ENCODE assay signal across 16 cellular contexts in the genomic region with DNA sequence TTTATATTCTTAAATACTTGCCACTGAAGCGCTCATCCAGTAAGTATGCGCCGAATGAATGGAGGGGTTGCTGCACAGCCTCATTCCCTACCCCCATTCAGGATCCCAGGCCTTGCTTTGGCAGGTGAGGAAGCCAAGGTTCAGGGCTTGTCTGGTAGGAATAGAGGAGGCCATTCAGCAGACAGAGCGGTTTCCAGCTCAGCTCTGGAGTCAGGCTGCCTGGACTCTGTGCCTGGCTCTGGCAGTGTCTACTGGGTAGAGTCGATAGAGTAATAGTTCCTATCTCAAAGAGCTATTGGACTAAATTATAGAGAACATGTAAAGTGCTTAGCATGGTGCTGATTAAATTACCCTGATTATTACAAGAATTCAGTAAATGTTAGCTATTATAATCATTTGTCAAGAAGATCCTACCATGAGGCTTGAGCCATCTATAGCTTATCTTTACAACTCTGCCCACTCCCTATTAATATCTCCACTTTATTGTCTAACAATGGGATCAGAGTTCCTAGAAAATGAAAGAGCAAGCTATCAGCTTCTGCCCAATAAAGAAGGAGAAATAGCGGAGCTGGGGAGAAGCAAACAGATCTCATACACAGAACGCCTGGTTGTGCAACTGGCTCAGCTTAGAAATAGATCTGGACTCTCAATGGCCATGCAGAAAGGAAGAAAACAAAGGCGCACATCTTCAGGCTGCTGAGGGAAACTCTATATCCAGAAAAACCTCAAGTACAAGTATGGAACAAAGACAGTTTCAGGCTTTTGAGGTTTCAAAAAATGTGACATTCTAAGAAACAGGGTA.
"Had no signal": no experiment of that assay in that cellular context is flagged by ENCODE, and none has a peak within 500 bp of the region (broad histone marks: within the 10 kb centered on the region; RNA-seq: fewer than 3 reads in every experiment).

No MANE protein-coding gene starts in this region.

- H3K27me3 Mint-ChIP-seq: activated naive CD4-positive, alpha-beta T cell treated with anti-CD3 and anti-CD28 coated beads, Interleukin-2, amount 50 U/mL, for 24 hours; central memory CD8-positive, alpha-beta T cell; naive B cell had no signal

- H3K27ac Mint-ChIP-seq: activated naive CD4-positive, alpha-beta T cell treated with anti-CD3 and anti-CD28 coated beads, Interleukin-2, amount 50 U/mL, for 24 hours; immature natural killer cell; naive B cell had no signal

- H3K4me3 Mint-ChIP-seq: activated CD8-positive, alpha-beta T cell treated with anti-CD3 and anti-CD28 coated beads for 36 hours; activated naive CD4-positive, alpha-beta T cell treated with anti-CD3 and anti-CD28 coated beads, Interleukin-2, amount 50 U/mL, for 24 hours; central memory CD8-positive, alpha-beta T cell; immature natural killer cell had no signal

- H3K27me3 ChIP-seq: body of pancreas, thyroid gland had no signal

- H3K27ac ChIP-seq: body of pancreas, lower lobe of right lung, parathyroid adenoma, skin epidermis, thyroid gland had no signal

- H3K4me1 ChIP-seq: lower lobe of right lung, parathyroid adenoma, thyroid gland had no signal

- H3K9me3 Mint-ChIP-seq: activated CD8-positive, alpha-beta T cell treated with anti-CD3 and anti-CD28 coated beads for 36 hours; activated naive CD4-positive, alpha-beta T cell treated with anti-CD3 and anti-CD28 coated beads, Interleukin-2, amount 50 U/mL, for 24 hours; central memory CD8-positive, alpha-beta T cell; naive B cell had no signal

- H3K9me3 ChIP-seq: body of pancreas, lower lobe of right lung, thyroid gland had no signal

- H3K36me3 Mint-ChIP-seq: activated naive CD4-positive, alpha-beta T cell treated with anti-CD3 and anti-CD28 coated beads, Interleukin-2, amount 50 U/mL, for 24 hours; immature natural killer cell; naive B cell had no signal

- ATAC-seq: body of pancreas had no signal

- H3K4me3 ChIP-seq: body of pancreas, lower lobe of right lung, skin epidermis, thyroid gland had no signal

- H3K36me3 ChIP-seq: lower lobe of right lung, thyroid gland had no signal

- H3K4me1 Mint-ChIP-seq: central memory CD8-positive, alpha-beta T cell; immature natural killer cell had no signal

- DNase-seq: activated CD4-positive, CD25-positive, alpha-beta regulatory T cell treated with anti-CD3 and anti-CD28 coated beads, Interleukin-2, amount 50 U/mL, for 72 hours; activated CD8-positive, alpha-beta memory T cell treated with anti-CD3 and anti-CD28 coated beads, Interleukin-2, amount 50 U/mL, for 4 hours; activated effector memory CD4-positive, alpha-beta T cell treated with Interleukin-2 at 50 U/mL for 16 hours; amniotic stem cell; body of pancreas; hypothalamus; immature natural killer cell; lower lobe of right lung; midbrain; naive B cell; thyroid gland had no signal
